In genomic region chr16:67762385-67762784, GRCh38 we compare ENCODE assay signal across 35 cellular contexts. TPM values are rescaled to one million over a fixed set of nuclear protein-coding genes. Genes with fewer than 3 reads are reported as not detected.
"Had no signal": no experiment of that assay in that cellular context is flagged by ENCODE, and none has a peak within 500 bp of the region (broad histone marks: within the 10 kb centered on the region; RNA-seq: fewer than 3 reads in every experiment).

No MANE protein-coding gene starts in this region.

- H3K27ac ChIP-seq: heart left ventricle, neutrophil, skin epidermis, uterus had no signal

- H3K27me3 ChIP-seq: heart left ventricle, neutrophil, uterus had no signal

- H3K4me3 Mint-ChIP-seq: activated B cell treated with CpG ODN at 0.5 μM for 24 hours; activated CD8-positive, alpha-beta memory T cell treated with anti-CD3 and anti-CD28 coated beads, Interleukin-2, amount 10 ng/mL, durations not matched to agents 7 days and 5 days; activated CD8-positive, alpha-beta T cell treated with anti-CD3 and anti-CD28 coated beads, Interleukin-2, amount 10 ng/mL, durations not matched to agents 7 days and 5 days; activated naive CD8-positive, alpha-beta T cell treated with anti-CD3 and anti-CD28 coated beads, Interleukin-2, amount 50 U/mL, for 24 hours; activated T-helper 1 cell treated with anti-CD3 and anti-CD28 coated beads, Interleukin-12 subunit alpha, Interleukin-12 subunit beta, Interleukin-2, Interleukin-4 antibody, amounts not matched to agents 30 ng/mL and 10 ng/mL and 1 ng/mL, durations not matched to agents 14 hours and 24 hours and 36 hours; immature natural killer cell; nephron; stimulated activated memory B cell treated with anti-CD40 and anti-IgM and Interleukin-4, amounts not matched to agents 10 μg/mL and 1 μg/mL and 100 μg/mL, for 72 hours; stimulated activated naive CD8-positive, alpha-beta T cell treated with anti-CD3 and anti-CD28 coated beads, Interleukin-15, amount 100 ng/mL, for 72 hours; T-helper 17 cell; type B pancreatic cell had no signal

- H3K27ac Mint-ChIP-seq: activated B cell treated with CpG ODN at 0.5 μM for 24 hours; activated CD8-positive, alpha-beta memory T cell treated with anti-CD3 and anti-CD28 coated beads, Interleukin-2, amount 10 ng/mL, durations not matched to agents 7 days and 5 days; activated CD8-positive, alpha-beta T cell treated with anti-CD3 and anti-CD28 coated beads, Interleukin-2, amount 10 ng/mL, durations not matched to agents 7 days and 5 days; activated naive CD8-positive, alpha-beta T cell treated with anti-CD3 and anti-CD28 coated beads, Interleukin-2, amount 50 U/mL, for 24 hours; activated T-helper 1 cell treated with anti-CD3 and anti-CD28 coated beads, Interleukin-12 subunit alpha, Interleukin-12 subunit beta, Interleukin-2, Interleukin-4 antibody, amounts not matched to agents 30 ng/mL and 10 ng/mL and 1 ng/mL, durations not matched to agents 14 hours and 24 hours and 36 hours; nephron; stimulated activated memory B cell treated with anti-CD40 and anti-IgM and Interleukin-4, amounts not matched to agents 10 μg/mL and 1 μg/mL and 100 μg/mL, for 72 hours; stimulated activated naive CD8-positive, alpha-beta T cell treated with anti-CD3 and anti-CD28 coated beads, Interleukin-15, amount 100 ng/mL, for 72 hours; T-helper 17 cell had no signal

- FAIRE-seq: endometrium, kidney had no signal

- H3K36me3 ChIP-seq: uterus had no signal

- H3K4me3 ChIP-seq: heart left ventricle, skin epidermis, uterus had no signal

- ATAC-seq: activated CD8-positive, alpha-beta memory T cell treated with anti-CD3 and anti-CD28 coated beads, Interleukin-2, amount 10 ng/mL, durations not matched to agents 7 days and 5 days; activated CD8-positive, alpha-beta T cell treated with anti-CD3 and anti-CD28 coated beads, Interleukin-2, amount 10 ng/mL, durations not matched to agents 7 days and 5 days; activated naive CD8-positive, alpha-beta T cell treated with anti-CD3 and anti-CD28 coated beads, Interleukin-2, amount 50 U/mL, for 24 hours; left colon; sciatic nerve; stimulated activated memory B cell treated with anti-CD40 and anti-IgM and Interleukin-4, amounts not matched to agents 10 μg/mL and 1 μg/mL and 100 μg/mL, for 72 hours; stimulated activated naive CD8-positive, alpha-beta T cell treated with anti-CD3 and anti-CD28 coated beads, Interleukin-15, amount 100 ng/mL, for 72 hours; T-helper 17 cell had no signal

- H3K4me1 ChIP-seq: uterus had no signal

- H3K27me3 Mint-ChIP-seq: activated B cell treated with CpG ODN at 0.5 μM for 24 hours; activated CD8-positive, alpha-beta memory T cell treated with anti-CD3 and anti-CD28 coated beads, Interleukin-2, amount 10 ng/mL, durations not matched to agents 7 days and 5 days; activated naive CD8-positive, alpha-beta T cell treated with anti-CD3 and anti-CD28 coated beads, Interleukin-2, amount 50 U/mL, for 24 hours; progenitor cell of endocrine pancreas; stimulated activated memory B cell treated with anti-CD40 and anti-IgM and Interleukin-4, amounts not matched to agents 10 μg/mL and 1 μg/mL and 100 μg/mL, for 72 hours; stimulated activated naive CD8-positive, alpha-beta T cell treated with anti-CD3 and anti-CD28 coated beads, Interleukin-15, amount 100 ng/mL, for 72 hours; T-helper 17 cell; type B pancreatic cell had no signal

- H3K9me3 ChIP-seq: heart left ventricle, neutrophil, uterus had no signal

- DNase-seq: activated B cell treated with CpG ODN at 0.5 μM for 24 hours; activated CD4-positive, alpha-beta T cell treated with anti-CD3 and anti-CD28 coated beads for 4 hours; activated CD8-positive, alpha-beta memory T cell treated with anti-CD3 and anti-CD28 coated beads, Interleukin-2, amount 10 ng/mL, durations not matched to agents 7 days and 5 days; activated CD8-positive, alpha-beta T cell treated with anti-CD3 and anti-CD28 coated beads, Interleukin-2, amount 10 ng/mL, durations not matched to agents 7 days and 5 days; activated gamma-delta T cell; activated naive CD4-positive, alpha-beta T cell treated with anti-CD3 and anti-CD28 coated beads, Interleukin-2, amount 50 U/mL, for 16 hours; activated naive CD8-positive, alpha-beta T cell treated with anti-CD3 and anti-CD28 coated beads, Interleukin-2, amount 50 U/mL, for 24 hours; activated T-cell treated with anti-CD3 and anti-CD28 coated beads for 4 hours; amygdala; caudate nucleus; dermis blood vessel endothelial cell; effector CD4-positive, alpha-beta T cell; foreskin fibroblast; heart left ventricle; hypothalamus; immature natural killer cell; left colon; mammary epithelial cell; retina; stimulated activated CD4-positive, alpha-beta T cell treated with anti-CD3 and anti-CD28 coated beads, Interleukin-4, amount 100 ng/mL, for 24 hours; stimulated activated naive CD8-positive, alpha-beta T cell treated with anti-CD3 and anti-CD28 coated beads, Interleukin-15, amount 100 ng/mL, for 72 hours; substantia nigra; T-helper 17 cell; T1000; uterus had no signal

- H3K9me3 Mint-ChIP-seq: activated B cell treated with CpG ODN at 0.5 μM for 24 hours; activated naive CD8-positive, alpha-beta T cell treated with anti-CD3 and anti-CD28 coated beads, Interleukin-2, amount 50 U/mL, for 24 hours; activated T-helper 1 cell treated with anti-CD3 and anti-CD28 coated beads, Interleukin-12 subunit alpha, Interleukin-12 subunit beta, Interleukin-2, Interleukin-4 antibody, amounts not matched to agents 30 ng/mL and 10 ng/mL and 1 ng/mL, durations not matched to agents 14 hours and 24 hours and 36 hours; immature natural killer cell; nephron; stimulated activated memory B cell treated with anti-CD40 and anti-IgM and Interleukin-4, amounts not matched to agents 10 μg/mL and 1 μg/mL and 100 μg/mL, for 72 hours; stimulated activated naive CD8-positive, alpha-beta T cell treated with anti-CD3 and anti-CD28 coated beads, Interleukin-15, amount 100 ng/mL, for 72 hours; type B pancreatic cell had no signal

RNA-seq across cellular contexts. Expression of gene TSNAXIP1, which starts 44.3 kb away (rescaled TPM):
- polyA plus RNA-seq: immature natural killer cell had no signal
